In the genomic region with DNA sequence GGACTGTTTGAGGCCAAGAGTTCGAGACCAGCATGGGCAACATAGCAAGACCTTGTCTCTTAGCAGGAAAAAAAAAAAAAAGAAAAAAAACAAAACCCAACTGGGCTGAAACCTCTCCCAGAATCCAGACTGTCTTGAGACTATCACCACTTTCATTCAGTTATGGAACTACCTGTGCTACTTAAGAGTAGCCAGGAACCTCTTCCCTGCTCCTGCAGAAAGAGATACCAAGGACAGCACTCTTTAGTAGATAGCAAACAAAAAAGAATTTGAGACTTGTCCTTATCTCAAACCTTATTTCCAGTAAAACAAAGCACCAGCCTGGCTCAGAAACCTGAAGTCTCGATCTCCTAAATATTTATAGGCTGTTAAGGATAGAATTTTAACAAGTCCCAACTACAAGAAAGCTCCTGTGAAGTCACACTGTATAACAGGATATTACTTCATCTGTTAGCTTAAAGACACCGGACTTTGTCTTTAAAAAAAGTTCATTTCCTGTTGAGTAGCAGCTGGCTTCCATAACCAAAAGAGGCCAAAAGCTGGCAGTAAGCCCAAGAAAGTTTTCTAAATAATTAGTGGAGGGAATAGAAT, we compare ENCODE assay signal across 8 cellular contexts. TPM values are rescaled to one million over a fixed set of nuclear protein-coding genes. Genes with fewer than 3 reads are reported as not detected.
A peak's percentile ranks its signal among the peaks of the same experiment; 100 is the strongest.
DNase-seq lines count a peak whose midpoint lies in the region; ATAC-seq and TF ChIP-seq lines count a peak whose summit lies in the region.

No MANE protein-coding gene starts in this region.

- H3K4me1 Mint-ChIP-seq in activated naive CD4-positive, alpha-beta T cell treated with anti-CD3 and anti-CD28 coated beads, Interleukin-2, amount 50 U/mL, for 24 hours = peaks cover 77% of the 10 kb centered on the region
- H3K4me1 Mint-ChIP-seq in T-helper 2 cell treated with Interferon-gamma antibody and Interleukin-4, amounts not matched to agents 5 μg/mL and 100 μg/mL, for 36 hours (ENCODE audit: low read depth) = peaks cover 64% of the 10 kb centered on the region

- H3K4me1 ChIP-seq in upper lobe of left lung = peaks cover 40 to 66% (median 53%) of the 10 kb centered on the region in 4 donors

- no peak for DNase-seq in activated naive CD4-positive, alpha-beta T cell treated with Interleukin-2 at 50 U/mL for 16 hours
- DNase-seq in T-helper 2 cell treated with Interferon-gamma antibody and Interleukin-4, amounts not matched to agents 5 μg/mL and 100 μg/mL, for 36 hours (ENCODE audit: low spot score) = no peak
- DNase-seq in glomerular endothelial cell (ENCODE audit: extremely low read depth, low read depth, low spot score) = peak; percentile 65
- DNase-seq in upper lobe of left lung = no peak
- no peak for DNase-seq in pons (ENCODE audit: low spot score)
- DNase-seq in mesenteric fat pad (ENCODE audit: low spot score) = no peak

- H3K4me3 Mint-ChIP-seq in activated naive CD4-positive, alpha-beta T cell treated with anti-CD3 and anti-CD28 coated beads, Interleukin-2, amount 50 U/mL, for 24 hours = peak overlapping the region; percentile 52
- peak overlapping the region; percentile 39 for H3K4me3 Mint-ChIP-seq in T-helper 2 cell treated with Interferon-gamma antibody and Interleukin-4, amounts not matched to agents 5 μg/mL and 100 μg/mL, for 36 hours

- no peak for TF ChIP-seq POLR2A in upper lobe of left lung (IDR thresholded peaks at IDR 0.05)

- H3K9me3 Mint-ChIP-seq in activated naive CD4-positive, alpha-beta T cell treated with anti-CD3 and anti-CD28 coated beads, Interleukin-2, amount 50 U/mL, for 24 hours = no peaks in the 10 kb centered on the region
- H3K9me3 Mint-ChIP-seq in T-helper 2 cell treated with Interferon-gamma antibody and Interleukin-4, amounts not matched to agents 5 μg/mL and 100 μg/mL, for 36 hours = peaks cover 8% of the 10 kb centered on the region

- H3K27me3 Mint-ChIP-seq in activated naive CD4-positive, alpha-beta T cell treated with anti-CD3 and anti-CD28 coated beads, Interleukin-2, amount 50 U/mL, for 24 hours = no peaks in the 10 kb centered on the region
- no peaks in the 10 kb centered on the region for H3K27me3 Mint-ChIP-seq in T-helper 2 cell treated with Interferon-gamma antibody and Interleukin-4, amounts not matched to agents 5 μg/mL and 100 μg/mL, for 36 hours (ENCODE audit: low read depth)

- H3K27ac ChIP-seq in upper lobe of left lung = peak overlapping the region; percentile 18 to 83 (median 54)

- H3K36me3 Mint-ChIP-seq in activated naive CD4-positive, alpha-beta T cell treated with anti-CD3 and anti-CD28 coated beads, Interleukin-2, amount 50 U/mL, for 24 hours = peaks cover 14% of the 10 kb centered on the region
- H3K36me3 Mint-ChIP-seq in T-helper 2 cell treated with Interferon-gamma antibody and Interleukin-4, amounts not matched to agents 5 μg/mL and 100 μg/mL, for 36 hours (ENCODE audit: low read depth) = peaks cover 61% of the 10 kb centered on the region

- H3K9me3 ChIP-seq in upper lobe of left lung = no peaks in the 10 kb centered on the region

- no peaks in the 10 kb centered on the region for H3K27me3 ChIP-seq in upper lobe of left lung

- no peak overlapping the region for H3K4me3 ChIP-seq in upper lobe of left lung

- H3K27ac Mint-ChIP-seq in activated naive CD4-positive, alpha-beta T cell treated with anti-CD3 and anti-CD28 coated beads, Interleukin-2, amount 50 U/mL, for 24 hours = peak overlapping the region; percentile 23
- peak overlapping the region; percentile 8 for H3K27ac Mint-ChIP-seq in T-helper 2 cell treated with Interferon-gamma antibody and Interleukin-4, amounts not matched to agents 5 μg/mL and 100 μg/mL, for 36 hours

- TF ChIP-seq EP300 in upper lobe of left lung (IDR thresholded peaks at IDR 0.05) = no peak

- no peak for TF ChIP-seq CTCF in upper lobe of left lung (IDR thresholded peaks at IDR 0.05)

- H3K36me3 ChIP-seq in upper lobe of left lung = peaks cover 4 to 5% (median 4%) of the 10 kb centered on the region in 4 donors

- ATAC-seq in upper lobe of left lung (ENCODE audit: low FRiP score in 2 of 2) (no peak), GM19035 (IDR thresholded peaks at IDR 0.05; ENCODE audit: unreplicated experiment) (no peak)

- WGBS in upper lobe of left lung, 2 donors = 37 to 38% methylated on average over 3 of the region's 3 CpGs

RNA-seq across cellular contexts. Expression of a gene that starts 5.1 kb away (rescaled TPM):
- total RNA-seq in glomerular endothelial cell (40.6 and 74.1 TPM in 2 replicates), upper lobe of left lung (10 to 100 TPM; 16.3 to 27.5 (median 19.4) TPM), mesenteric fat pad (24.8 TPM)
